8 cellular contexts compared by ENCODE assay signal in genomic region chr1:205141236-205142104, GRCh38. TPM values are rescaled to one million over a fixed set of nuclear protein-coding genes. Genes with fewer than 3 reads are reported as not detected.
DNase-seq lines count a peak whose midpoint lies in the region; ATAC-seq lines count a peak whose summit lies in the region.

No MANE protein-coding gene starts in this region.

- no peaks in the 10 kb centered on the region for H3K27me3 Mint-ChIP-seq in activated CD4-positive, alpha-beta memory T cell treated with anti-CD3 and anti-CD28 coated beads for 36 hours

- H3K79me1 ChIP-seq in mesenchymal stem cell (replicated peaks; ENCODE audit: low read length, poor library complexity, severe bottlenecking), result no peaks in the 10 kb centered on the region

- no peak overlapping the region for H3K27ac Mint-ChIP-seq in activated CD4-positive, alpha-beta memory T cell treated with anti-CD3 and anti-CD28 coated beads for 36 hours

- peak overlapping the region in 1 of 2 experiments; percentile 32 for H3K4me3 ChIP-seq in mesenchymal stem cell (ENCODE audit: insufficient read depth in 1 of 2, low read depth in 1 of 2, low read length in 2 of 2)

- no peak overlapping the region for H3K4me3 Mint-ChIP-seq in activated CD4-positive, alpha-beta memory T cell treated with anti-CD3 and anti-CD28 coated beads for 36 hours

- 31% methylated on average over 11 of the region's 12 CpGs for WGBS in mesenchymal stem cell

- intact Hi-C loops in activated CD4-positive, alpha-beta memory T cell treated with anti-CD3 and anti-CD28 coated beads for 36 hours (cut with micrococcal nuclease), result loop anchor here (1.0 to 5.0 kb wide), 3 partner anchors 19 to 152 kb away; no protein-coding TSS in a partner anchor

- peak; percentile 86 for DNase-seq in DMS153 treated with DMSO at 0.1 percent for 48 hours (lab: John Stamatoyannopoulos, UW; ENCODE audit: unreplicated experiment)
- peak; percentile 57 for DNase-seq in NCI-H774 (lab: John Stamatoyannopoulos, UW)
- peak; percentile 83 for DNase-seq in activated CD4-positive, alpha-beta memory T cell treated with anti-CD3 and anti-CD28 coated beads for 36 hours
- DNase-seq in effector CD4-positive, alpha-beta T cell, result peak; percentile 64
- peak; percentile 82 for DNase-seq in mesenchymal stem cell
- peak; percentile 53 for DNase-seq in stimulated activated CD8-positive, alpha-beta memory T cell treated with anti-CD3 and anti-CD28 coated beads, Interleukin-15, amount 100 ng/mL, for 1 hour (ENCODE audit: low read depth)

- no peaks in the 10 kb centered on the region for H3K27me3 ChIP-seq in mesenchymal stem cell (ENCODE audit: control insufficient read depth in 1 of 2, insufficient read depth in 1 of 2, low read length in 2 of 2)

- no peak overlapping the region for H3K4me2 ChIP-seq in mesenchymal stem cell (ENCODE audit: low read length, poor library complexity, severe bottlenecking)

- H3K18ac ChIP-seq in mesenchymal stem cell (ENCODE audit: low read depth in 1 of 2, low read length in 2 of 2), result no peak overlapping the region

- H2AFZ ChIP-seq in mesenchymal stem cell (ENCODE audit: low read depth, low read length), result no peak overlapping the region

- H2BK5ac ChIP-seq in mesenchymal stem cell (ENCODE audit: low read depth, low read length, poor library complexity, severe bottlenecking), result no peak overlapping the region

- peaks cover 0 to 6% of the 10 kb centered on the region in 2 experiments for H3K36me3 ChIP-seq in mesenchymal stem cell (ENCODE audit: control insufficient read depth in 1 of 2, insufficient read depth in 2 of 2, low read depth in 1 of 2, low read length in 2 of 2)

- no peak overlapping the region for H3K23ac ChIP-seq in mesenchymal stem cell (ENCODE audit: low read length in 2 of 2)

- H2BK120ac ChIP-seq in mesenchymal stem cell (ENCODE audit: low read depth, low read length), result no peak overlapping the region

- H3K4ac ChIP-seq in mesenchymal stem cell (ENCODE audit: low read depth in 1 of 2, low read length in 2 of 2), result no peak overlapping the region

- peaks cover 4% of the 10 kb centered on the region for H3K4me1 Mint-ChIP-seq in activated CD4-positive, alpha-beta memory T cell treated with anti-CD3 and anti-CD28 coated beads for 36 hours (ENCODE audit: low read depth)

- H3K14ac ChIP-seq in mesenchymal stem cell (ENCODE audit: low read length in 2 of 2), result no peak overlapping the region

- POLR2A ChIA-PET in activated CD4-positive, alpha-beta memory T cell treated with anti-CD3 and anti-CD28 coated beads for 36 hours (lab: Charles Lee), result interaction anchor here (0.7 to 0.8 kb wide), 3 partner anchors 20 to 80 kb away, joined by 3 to 4 read pairs (median 3); partner anchors contain the start of gene RBBP5

- no peaks in the 10 kb centered on the region for H3K9me3 Mint-ChIP-seq in activated CD4-positive, alpha-beta memory T cell treated with anti-CD3 and anti-CD28 coated beads for 36 hours

- H3K27ac ChIP-seq in mesenchymal stem cell (ENCODE audit: low read length, poor library complexity, severe bottlenecking), result no peak overlapping the region

- H2BK15ac ChIP-seq in mesenchymal stem cell (ENCODE audit: low read depth, poor library complexity, severe bottlenecking), result peak overlapping the region; percentile 80

- ATAC-seq in HG03280 (IDR thresholded peaks at IDR 0.05; ENCODE audit: unreplicated experiment) (peak; percentile 60), GM18858 (IDR thresholded peaks at IDR 0.05; ENCODE audit: unreplicated experiment) (no peak)

- peaks cover 4% of the 10 kb centered on the region for H3K36me3 Mint-ChIP-seq in activated CD4-positive, alpha-beta memory T cell treated with anti-CD3 and anti-CD28 coated beads for 36 hours

- peaks cover 9% of the 10 kb centered on the region for H3K4me1 ChIP-seq in mesenchymal stem cell (ENCODE audit: control insufficient read depth, insufficient read depth, low read depth, low read length)

- H3K9me3 ChIP-seq in mesenchymal stem cell (ENCODE audit: control insufficient read depth, low read length), result no peaks in the 10 kb centered on the region

- CTCF ChIA-PET in activated CD4-positive, alpha-beta memory T cell treated with anti-CD3 and anti-CD28 coated beads for 36 hours (lab: Charles Lee), result interaction anchor here (0.6 to 3.4 kb wide), 42 partner anchors 9 to 335 kb away, joined by 3 to 40 read pairs (median 5); partner anchors contain the start of genes DSTYK, RBBP5 and TMCC2

- H4K8ac ChIP-seq in mesenchymal stem cell (ENCODE audit: low read length), result peak overlapping the region; percentile 81

- H2BK12ac ChIP-seq in mesenchymal stem cell (ENCODE audit: low read length in 2 of 2), result no peak overlapping the region

- H3K9ac ChIP-seq in mesenchymal stem cell (ENCODE audit: low read length), result peak overlapping the region; percentile 68

- H4K91ac ChIP-seq in mesenchymal stem cell (ENCODE audit: low read length), result no peak overlapping the region

- no peak overlapping the region for H2AK5ac ChIP-seq in mesenchymal stem cell (ENCODE audit: low read length, severe bottlenecking)

RNA-seq across cellular contexts. Expression of gene RBBP5, which starts 19.7 kb away (rescaled TPM):
- 10 to 100 TPM; 23.5 to 25.9 TPM for total RNA-seq in activated CD4-positive, alpha-beta memory T cell treated with anti-CD3 and anti-CD28 coated beads for 36 hours
- 7.9 TPM for polyA plus RNA-seq in mesenchymal stem cell (2013, experiment 1 of 2)
- 7.9 TPM for polyA plus RNA-seq in mesenchymal stem cell (2013, experiment 2 of 2)

RNA-seq across cellular contexts. Expression of gene TMEM81, which starts 57.2 kb away (rescaled TPM):
- 1 to 10 TPM; 3.2 to 3.3 TPM for total RNA-seq in activated CD4-positive, alpha-beta memory T cell treated with anti-CD3 and anti-CD28 coated beads for 36 hours
- 0.73 TPM for polyA plus RNA-seq in mesenchymal stem cell (2013, experiment 1 of 2)
- polyA plus RNA-seq in mesenchymal stem cell (2013, experiment 2 of 2), result 0.73 TPM
